Comparison of ENCODE assay signal across 11 cellular contexts in the genomic region with DNA sequence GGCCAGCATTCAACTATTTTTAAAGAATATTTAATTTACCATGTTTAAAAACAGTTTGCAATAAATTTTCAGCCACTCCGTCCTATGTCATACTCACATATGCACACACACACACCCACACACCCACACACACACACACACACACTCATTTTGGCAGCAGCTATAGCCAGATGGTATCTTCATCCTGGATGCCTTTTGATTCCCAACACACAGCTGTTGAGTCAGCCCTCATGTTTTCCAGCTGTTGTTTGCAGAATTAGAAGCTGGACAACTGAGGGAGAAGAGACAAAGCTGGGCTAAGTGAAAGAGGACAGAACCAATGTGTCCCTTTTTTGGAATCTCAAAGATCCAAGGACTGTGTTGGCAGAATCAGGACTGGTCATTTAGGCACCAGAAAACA.
A peak's percentile ranks its signal among the peaks of the same experiment; 100 is the strongest.
DNase-seq lines count a peak whose midpoint lies in the region; ATAC-seq and TF ChIP-seq lines count a peak whose summit lies in the region.
"Had no signal": no experiment of that assay in that cellular context is flagged by ENCODE, and none has a peak within 500 bp of the region (broad histone marks: within the 10 kb centered on the region; RNA-seq: fewer than 3 reads in every experiment).

No MANE protein-coding gene starts in this region.

- H3K4me2 ChIP-seq in fibroblast of lung (ENCODE audit: extremely low read depth, insufficient read depth, low read length): peak overlapping the region; percentile 25

- POLR2A ChIA-PET in AG04450 (lab: Yijun Ruan, JAX): interaction anchor here (0.5 kb wide), 1 partner anchor 98 kb away, joined by 7 read pairs; no protein-coding TSS in a partner anchor

- DNase-seq in AG04450 (ENCODE audit: low read depth, low spot score) (peak; percentile 7), NCI-H524 treated with DMSO at 0.1 percent for 48 hours (lab: John Stamatoyannopoulos, UW) (peak; percentile 69), fibroblast of lung (ENCODE audit: low read depth in 2 of 2) (peak; percentile 76 to 95), mucosa of gallbladder (ENCODE audit: low spot score) (peak; percentile 46), COR-L47 (lab: John Stamatoyannopoulos, UW) (no peak), SHP77 treated with DMSO at 0.1 percent for 48 hours (lab: John Stamatoyannopoulos, UW) (no peak)
- DNase-seq in stimulated activated CD4-positive, alpha-beta T cell treated with anti-CD3 and anti-CD28 coated beads, Interleukin-1b, Interleukin-23, amount 100 ng/mL, for 48 hours: no peak
- DNase-seq: H7, MM.1S, T1000 had no signal

- H3K9me3 ChIP-seq in AG04450 (ENCODE audit: control insufficient read depth, insufficient read depth, low read length) (no peaks in the 10 kb centered on the region), fibroblast of lung (ENCODE audit: control insufficient read depth, insufficient read depth, low read depth, low read length) (no peaks in the 10 kb centered on the region)

- TF ChIP-seq CTCF in AG04450 (IDR thresholded peaks at IDR 0.05; ENCODE audit: low read depth, low read length) (no peak), fibroblast of lung (conservative IDR thresholded peaks at IDR 0.05 in 1 of 2, IDR thresholded peaks at IDR 0.05 in 1 of 2; ENCODE audit: low read depth in 1 of 2, low read length in 2 of 2) (no peak)

- H3K4me3 ChIP-seq in AG04450 (ENCODE audit: low read depth, low read length) (no peak overlapping the region), fibroblast of lung (replicated peaks in 1 of 4; ENCODE audit: control extremely low read depth in 1 of 4, insufficient read depth in 1 of 4, low read depth in 3 of 4, low read length in 4 of 4) (no peak overlapping the region)

- no peaks in the 10 kb centered on the region for H3K27me3 ChIP-seq in AG04450 (ENCODE audit: control insufficient read depth, insufficient read depth, low read length)
- H3K27me3 ChIP-seq in fibroblast of lung (ENCODE audit: control insufficient read depth, insufficient read depth, low read length): peaks cover 3% of the 10 kb centered on the region

- CTCF ChIA-PET in AG04450 (lab: Charles Lee): no interaction called here

- no peak overlapping the region for H3K9ac ChIP-seq in fibroblast of lung (ENCODE audit: insufficient read depth, low read length)

- H3K36me3 ChIP-seq in fibroblast of lung (ENCODE audit: control insufficient read depth, insufficient read depth, low read length): no peaks in the 10 kb centered on the region

- H3K79me2 ChIP-seq in fibroblast of lung (ENCODE audit: control insufficient read depth, insufficient read depth, low read length): no peaks in the 10 kb centered on the region

- H3K4me1 ChIP-seq in fibroblast of lung (ENCODE audit: control insufficient read depth, extremely low read depth, insufficient read depth, low read length): peaks cover 2% of the 10 kb centered on the region

- H2AFZ ChIP-seq in fibroblast of lung (ENCODE audit: low read length): no peak overlapping the region

- H4K20me1 ChIP-seq in fibroblast of lung (ENCODE audit: control insufficient read depth, extremely low read depth, insufficient read depth, low read length): no peaks in the 10 kb centered on the region

- H3K27ac ChIP-seq in AG04450 (ENCODE audit: low read depth, low read length) (no peak overlapping the region), fibroblast of lung (ENCODE audit: insufficient read depth, low read length) (no peak overlapping the region)

- ATAC-seq in HG03442 (IDR thresholded peaks at IDR 0.05; ENCODE audit: unreplicated experiment): no peak

Comparison
In these comparisons a context has a peak if more than half of its experiments do, and no peak if none do; other contexts are left out.
1. DNase-seq: peak in AG04450 (single experiment), NCI-H524 treated with DMSO at 0.1 percent for 48 hours (single experiment), fibroblast of lung (2 of 2) and mucosa of gallbladder (single experiment); none in stimulated activated CD4-positive, alpha-beta T cell treated with anti-CD3 and anti-CD28 coated beads, Interleukin-1b, Interleukin-23, amount 100 ng/mL, for 48 hours (single experiment), COR-L47 (single experiment) and SHP77 treated with DMSO at 0.1 percent for 48 hours (single experiment).